ENCODE assay signal across 8 cellular contexts in genomic region chr2:148876589-148877402, GRCh38. TPM values are rescaled to one million over a fixed set of nuclear protein-coding genes. Genes with fewer than 3 reads are reported as not detected.
A peak's percentile ranks its signal among the peaks of the same experiment; 100 is the strongest.
DNase-seq lines count a peak whose midpoint lies in the region; ATAC-seq, FAIRE-seq and TF ChIP-seq lines count a peak whose summit lies in the region.

No MANE protein-coding gene starts in this region.

- peaks cover 16% of the 10 kb centered on the region for H3K4me1 Mint-ChIP-seq in type B pancreatic cell (ENCODE audit: unreplicated experiment)

- H3K4me3 ChIP-seq in GM06990 (replicated peaks; ENCODE audit: low read depth, low read length), result no peak overlapping the region; the same call in 1 of the 2 replicates
- peak overlapping the region; percentile 65 to 86 (median 66) for H3K4me3 ChIP-seq in H1 (ENCODE audit: extremely low read depth in 1 of 4, insufficient read depth in 2 of 4, low read depth in 3 of 4, low read length in 4 of 4)
- H3K4me3 ChIP-seq in neuronal stem cell (ENCODE audit: low read length in 2 of 2), result peak overlapping the region; percentile 84 to 95

- no peaks in the 10 kb centered on the region for H3K9me3 Mint-ChIP-seq in type B pancreatic cell

- H3K4me3 Mint-ChIP-seq in type B pancreatic cell, result peak overlapping the region; percentile 90

- H3K18ac ChIP-seq in H1 (ENCODE audit: extremely low read depth, low read length), result no peak overlapping the region
- peak overlapping the region; percentile 82 for H3K18ac ChIP-seq in neuronal stem cell (ENCODE audit: low read length)

- peaks cover 0 to 31% of the 10 kb centered on the region in 2 experiments; a peak in 3 of 4 replicates for H3K79me2 ChIP-seq in H1 (ENCODE audit: control insufficient read depth in 1 of 2, insufficient read depth in 2 of 2, low read length in 2 of 2)

- H3K4me2 ChIP-seq in H1 (ENCODE audit: insufficient read depth in 1 of 2, low read depth in 2 of 2, low read length in 2 of 2), result peak overlapping the region; percentile 87
- H3K4me2 ChIP-seq in neuronal stem cell (ENCODE audit: insufficient read depth, low read length, poor library complexity, severe bottlenecking), result peak overlapping the region; percentile 91

- H3K36me3 ChIP-seq in GM06990 (ENCODE audit: control insufficient read depth, insufficient read depth, low read length), result no peaks in the 10 kb centered on the region
- peaks cover 0 to 2% (median 0%) of the 10 kb centered on the region in 4 experiments; a peak in 2 of 8 replicates for H3K36me3 ChIP-seq in H1 (ENCODE audit: control insufficient read depth in 2 of 4, insufficient read depth in 4 of 4, low read length in 3 of 4)
- peaks cover 0 to 23% of the 10 kb centered on the region in 2 donors for H3K36me3 ChIP-seq in neuronal stem cell (replicated peaks in 1 of 2; ENCODE audit: control insufficient read depth in 2 of 2, insufficient read depth in 2 of 2, low read length in 2 of 2)

- no peaks in the 10 kb centered on the region for H3K79me1 ChIP-seq in H1 (ENCODE audit: low read depth, low read length)
- H3K79me1 ChIP-seq in neuronal stem cell (ENCODE audit: low read depth, low read length), result peaks cover 6% of the 10 kb centered on the region

- TF ChIP-seq CTCF in GM06990 (IDR thresholded peaks at IDR 0.05; ENCODE audit: insufficient read depth, low read length, poor library complexity, severe bottlenecking) (no peak), H1 (IDR thresholded peaks at IDR 0.05; ENCODE audit: control extremely low read depth in 1 of 3, insufficient read depth in 1 of 3, low read depth in 1 of 3, low read length in 3 of 3) (no peak), type B pancreatic cell (conservative IDR thresholded peaks at IDR 0.05) (no peak)

- peaks cover 4% of the 10 kb centered on the region for H3K36me3 Mint-ChIP-seq in type B pancreatic cell

- no peak overlapping the region for H2BK20ac ChIP-seq in H1 (ENCODE audit: low read length)

- peak in 1 of 2 experiments; percentile 39; a peak in 1 of 3 replicates for TF ChIP-seq POLR2A in H1 (IDR thresholded peaks at IDR 0.05; ENCODE audit: control extremely low read depth in 1 of 2, low read depth in 2 of 2, low read length in 2 of 2)

- no peak overlapping the region; the same call in 1 of the 2 replicates for H4K8ac ChIP-seq in H1 (ENCODE audit: extremely low read depth, insufficient read depth, low read length)
- H4K8ac ChIP-seq in neuronal stem cell (ENCODE audit: low read depth, low read length), result no peak overlapping the region

- CTCF ChIA-PET in H1 (lab: Charles Lee; ENCODE audit: partially characterized antibody), result interaction anchor here (0.8 to 1.4 kb wide), 3 partner anchors 9 to 24 kb away, joined by 3 to 4 read pairs (median 3); no protein-coding TSS in a partner anchor

- H2AFZ ChIP-seq in H1 (ENCODE audit: low read length), result no peak overlapping the region
- peak overlapping the region; percentile 86 for H2AFZ ChIP-seq in neuronal stem cell (ENCODE audit: low read length)

- H2AK5ac ChIP-seq in H1 (ENCODE audit: low read depth, low read length) (no peak overlapping the region), neuronal stem cell (ENCODE audit: low read depth, low read length) (no peak overlapping the region)

- peak; percentile 88 for FAIRE-seq in H1 (lab: Jason Lieb, UNC)

- DNase-seq in GM06990 (ENCODE audit: extremely low read depth, insufficient read length) (peak; percentile 22), NCI-H146 (lab: John Stamatoyannopoulos, UW) (peak; percentile 85), H1 (ENCODE audit: low read depth in 1 of 2, low spot score in 2 of 2) (peak; percentile 77 to 82), neuronal stem cell (ENCODE audit: low spot score) (peak; percentile 90), type B pancreatic cell (ENCODE audit: extremely low spot score, unreplicated experiment) (no peak), HPDE6-E6E7 (ENCODE audit: extremely low spot score) (no peak)
- DNase-seq in activated CD4-positive, alpha-beta T cell treated with anti-CD3 and anti-CD28 coated beads, Interleukin-2, amount 50 U/mL, for 4 hours, result peak; percentile 45 to 50

- no peak for TF ChIP-seq EP300 in H1 (IDR thresholded peaks at IDR 0.05; ENCODE audit: borderline replicate concordance in 1 of 2, low read depth in 2 of 2, low read length in 2 of 2)

- peak overlapping the region; percentile 61 for H3K27ac Mint-ChIP-seq in type B pancreatic cell

- H3K23me2 ChIP-seq in H1 (ENCODE audit: low read depth, low read length), result peaks cover 11% of the 10 kb centered on the region

- H3K4me1 ChIP-seq in H1 (replicated peaks in 1 of 4; ENCODE audit: control insufficient read depth in 3 of 4, insufficient read depth in 4 of 4, low read length in 3 of 4) (peaks cover 0 to 6% (median 2%) of the 10 kb centered on the region in 4 experiments; a peak in 5 of 7 replicates), neuronal stem cell (ENCODE audit: control insufficient read depth in 2 of 2, insufficient read depth in 1 of 2, low read depth in 1 of 2, low read length in 2 of 2) (peaks cover 6 to 7% of the 10 kb centered on the region in 2 donors)

- ATAC-seq in GM21367 (IDR thresholded peaks at IDR 0.05; ENCODE audit: unreplicated experiment), result no peak

- H2BK120ac ChIP-seq in H1 (replicated peaks; ENCODE audit: low read depth, low read length), result no peak overlapping the region
- no peak overlapping the region for H2BK120ac ChIP-seq in neuronal stem cell (ENCODE audit: low read depth, low read length)

- peak overlapping the region in 2 of 4 experiments; percentile 5 to 51; a peak in 2 of 7 replicates for H3K9ac ChIP-seq in H1 (replicated peaks in 1 of 4; ENCODE audit: extremely low read depth in 1 of 4, low read depth in 3 of 4, low read length in 3 of 4)
- H3K9ac ChIP-seq in neuronal stem cell (ENCODE audit: low read depth, low read length, poor library complexity), result peak overlapping the region; percentile 51

- H2BK15ac ChIP-seq in H1 (ENCODE audit: low read length) (no peak overlapping the region), neuronal stem cell (ENCODE audit: low read length) (peak overlapping the region; percentile 28)

- H4K91ac ChIP-seq in H1 (replicated peaks; ENCODE audit: insufficient read length, low read length) (no peak overlapping the region), neuronal stem cell (ENCODE audit: low read depth, low read length, poor library complexity) (no peak overlapping the region)

- peak; percentile 22 to 29 for TF ChIP-seq RAD21 in H1 (IDR thresholded peaks at IDR 0.05 in 1 of 2, conservative IDR thresholded peaks at IDR 0.05 in 1 of 2; ENCODE audit: low read depth in 2 of 2, low read length in 2 of 2)

- H3K56ac ChIP-seq in H1 (replicated peaks; ENCODE audit: insufficient read length, low read depth, low read length), result no peak overlapping the region

- H3K4ac ChIP-seq in H1 (replicated peaks; ENCODE audit: insufficient read length, low read depth, low read length), result no peak overlapping the region
- H3K4ac ChIP-seq in neuronal stem cell (ENCODE audit: low read length), result no peak overlapping the region

- H2BK5ac ChIP-seq in H1 (ENCODE audit: low read depth, low read length), result no peak overlapping the region
- peak overlapping the region; percentile 91 for H2BK5ac ChIP-seq in neuronal stem cell (ENCODE audit: low read length)

- H3K14ac ChIP-seq in H1 (ENCODE audit: insufficient read length) (no peak overlapping the region), neuronal stem cell (ENCODE audit: low read length) (no peak overlapping the region)

- H4K5ac ChIP-seq in H1 (ENCODE audit: insufficient read length, low read depth, low read length), result no peak overlapping the region

- H2BK12ac ChIP-seq in H1 (ENCODE audit: low read depth, low read length) (no peak overlapping the region), neuronal stem cell (ENCODE audit: low read length) (no peak overlapping the region)

- H3K27me3 ChIP-seq in GM06990 (replicated peaks; ENCODE audit: control insufficient read depth, insufficient read depth, low read length) (peaks cover 3% of the 10 kb centered on the region), H1 (replicated peaks in 1 of 4; ENCODE audit: control insufficient read depth in 3 of 4, extremely low read depth in 1 of 4, insufficient read depth in 3 of 4, low read length in 3 of 4) (peaks cover 0 to 9% (median 7%) of the 10 kb centered on the region in 4 experiments; a peak in 3 of 7 replicates), neuronal stem cell (ENCODE audit: control insufficient read depth in 3 of 3, insufficient read depth in 3 of 3, low read depth in 1 of 3, low read length in 3 of 3) (peaks cover 0 to 7% (median 0%) of the 10 kb centered on the region in 3 experiments)

- no peak overlapping the region for H3K23ac ChIP-seq in H1 (ENCODE audit: insufficient read length)
- no peak overlapping the region for H3K23ac ChIP-seq in neuronal stem cell (ENCODE audit: low read depth, low read length, poor library complexity)

- peaks cover 7 to 9% of the 10 kb centered on the region in 2 experiments for H4K20me1 ChIP-seq in H1 (replicated peaks in 1 of 2; ENCODE audit: control insufficient read depth in 1 of 2, insufficient read depth in 2 of 2, low read length in 2 of 2)

- H3K27ac ChIP-seq in H1 (ENCODE audit: low read depth, low read length) (no peak overlapping the region), neuronal stem cell (replicated peaks; ENCODE audit: low read length) (peak overlapping the region; percentile 88)

- H3K9me3 ChIP-seq in H1 (ENCODE audit: insufficient read depth in 2 of 2, low read depth in 1 of 2, low read length in 1 of 2) (peaks cover 5 to 7% of the 10 kb centered on the region in 2 experiments; a peak in 1 of 4 replicates), neuronal stem cell (replicated peaks in 1 of 2; ENCODE audit: control insufficient read depth in 2 of 2, insufficient read depth in 1 of 2, low read depth in 1 of 2, low read length in 2 of 2) (peaks cover 0 to 21% of the 10 kb centered on the region in 2 donors)

- WGBS in H1 (ENCODE audit: extremely low coverage in 1 of 2, insufficient coverage in 1 of 2, insufficient read length in 1 of 2, insufficient replicate concordance in 2 of 2, low coverage in 1 of 2, low lambda C conversion rate in 2 of 2, missing lambda C conversion rate in 1 of 2), 2 experiments, result 16% methylated on average over 28 of the region's 34 CpGs; no CpG with 5 or more reads in 1 of the 2 experiments
- no CpG with 5 or more reads among the region's 34 CpGs for WGBS in neuronal stem cell (ENCODE audit: extremely low coverage in 2 of 2, insufficient read length in 2 of 2, insufficient replicate concordance in 1 of 2), 2 donors

- POLR2A ChIA-PET in H1 (lab: Charles Lee; ENCODE audit: partially characterized antibody), result interaction anchor here (0.8 to 1.4 kb wide), 3 partner anchors 29 to 63 kb away, joined by 3 read pairs; no protein-coding TSS in a partner anchor

- peaks cover 47% of the 10 kb centered on the region for H3K27me3 Mint-ChIP-seq in type B pancreatic cell

RNA-seq across cellular contexts. Expression of gene KIF5C, which starts 1.8 kb away (rescaled TPM):
- 58.1 and 66.4 TPM in 2 replicates for total RNA-seq in H1 (2021; fragmentation: NEBNext Ultra II Directional; extraction: Animal tissue kit (Norgen Biotek cat#: 25700))
- polyA plus RNA-seq in H1 (2011; rRNA removed), result 12.5 and 16.3 TPM in 2 replicates
- polyA plus RNA-seq in H1 (2011; cell fraction: cytosol; rRNA removed), result 20.7 TPM
- 28.7 TPM for polyA plus RNA-seq in H1 (2011; cell fraction: nucleus; rRNA removed)
- 24.5 to 33.7 TPM (median 26.6 TPM) in 4 replicates for polyA plus RNA-seq in H1 (2012, experiment 1 of 2)
- polyA plus RNA-seq in H1 (2012, experiment 2 of 2), result 2.2 TPM
- polyA plus RNA-seq in H1 (2013, experiment 1 of 2), result 86.6 TPM
- 77.4 TPM for polyA plus RNA-seq in H1 (2013, experiment 2 of 2)
- polyA minus RNA-seq in H1 (2011; rRNA and poly(A)+ RNA removed), result 63.7 and 65.0 TPM in 2 replicates
- polyA minus RNA-seq in H1 (2011; cell fraction: cytosol; rRNA and poly(A)+ RNA removed), result 30.3 TPM
- 42.4 TPM for polyA minus RNA-seq in H1 (2011; cell fraction: nucleus; rRNA and poly(A)+ RNA removed)
- 79.5 TPM for polyA plus RNA-seq in neuronal stem cell (2013, experiment 1 of 2)
- 90.7 TPM for polyA plus RNA-seq in neuronal stem cell (2013, experiment 2 of 2)
- 20.4 and 38.9 TPM in 2 replicates for total RNA-seq in type B pancreatic cell (ENCODE audit: low replicate concordance)

Comparison
In these comparisons a context has a peak if more than half of its experiments do, and no peak if none do; other contexts are left out.
1. DNase-seq: peak in GM06990 (single experiment), NCI-H146 (single experiment), activated CD4-positive, alpha-beta T cell treated with anti-CD3 and anti-CD28 coated beads, Interleukin-2, amount 50 U/mL, for 4 hours (2 of 2), H1 (2 of 2) and neuronal stem cell (single experiment); none in type B pancreatic cell (single experiment) and HPDE6-E6E7 (single experiment).